16 cellular contexts compared by ENCODE assay signal in genomic region chr1:164137273-164137947, GRCh38.
DNase-seq lines count a peak whose midpoint lies in the region; ATAC-seq lines count a peak whose summit lies in the region.
"Had no signal": no experiment of that assay in that cellular context is flagged by ENCODE, and none has a peak within 500 bp of the region (broad histone marks: within the 10 kb centered on the region; RNA-seq: fewer than 3 reads in every experiment).

No MANE protein-coding gene starts in this region.

- no peaks in the 10 kb centered on the region for H3K4me1 ChIP-seq in aorta (ENCODE audit: control insufficient read depth in 1 of 2, insufficient read depth in 2 of 2, low read length in 2 of 2)
- H3K4me1 ChIP-seq: A549, BLaER1, upper lobe of right lung had no signal

- H3K27ac ChIP-seq in aorta (ENCODE audit: low read depth in 1 of 2, low read length in 2 of 2), result no peak overlapping the region
- H3K27ac ChIP-seq: A549, BLaER1, upper lobe of right lung had no signal

- no peak overlapping the region for H3K4me3 ChIP-seq in aorta (ENCODE audit: low read length in 2 of 2)
- H3K4me3 ChIP-seq: A549, BLaER1, upper lobe of right lung had no signal

- peak; percentile 96 for DNase-seq in DMS153 (lab: John Stamatoyannopoulos, UW)
- peak; percentile 89 for DNase-seq in NCI-H128 (lab: John Stamatoyannopoulos, UW; ENCODE audit: unreplicated experiment)
- peak; percentile 56 for DNase-seq in NCI-H345 (lab: John Stamatoyannopoulos, UW)
- DNase-seq in aorta, result no peak
- no peak for DNase-seq in anterior cingulate cortex (lab: John Stamatoyannopoulos, UW)
- DNase-seq in posterior cingulate gyrus, result no peak
- DNase-seq in activated CD4-positive, alpha-beta T cell treated with anti-CD3 and anti-CD28 coated beads for 48 hours, result no peak
- DNase-seq: activated CD4-positive, alpha-beta T cell treated with anti-CD3 and anti-CD28 coated beads, Interleukin-2, amount 50 U/mL, for 1 hour; activated CD8-positive, alpha-beta memory T cell treated with anti-CD3 and anti-CD28 coated beads, Interleukin-2, amount 50 U/mL, for 48 hours; effector memory CD8-positive, alpha-beta T cell; HCEC 1CT; stimulated activated CD4-positive, alpha-beta T cell treated with anti-CD3 and anti-CD28 coated beads, Interleukin-1b, Interleukin-23, amount 100 ng/mL, for 48 hours; upper lobe of right lung had no signal

- intact Hi-C loops in aorta (cut with DNase I) (no loop called here), posterior cingulate gyrus (cut with DNase I) (no loop called here)

- H3K9me3 ChIP-seq in aorta (ENCODE audit: control insufficient read depth, low read length), result peaks cover 4% of the 10 kb centered on the region
- H3K9me3 ChIP-seq: A549, BLaER1, upper lobe of right lung had no signal

- peak; percentile 82 for ATAC-seq in HG02852 (IDR thresholded peaks at IDR 0.05; ENCODE audit: unreplicated experiment)
- ATAC-seq in aorta (ENCODE audit: low FRiP score), result no peak
- ATAC-seq: A549; effector memory CD8-positive, alpha-beta T cell; upper lobe of right lung had no signal

- H3K27me3 ChIP-seq in aorta (ENCODE audit: control insufficient read depth in 1 of 2, insufficient read depth in 2 of 2, low read length in 1 of 2), result no peaks in the 10 kb centered on the region
- H3K27me3 ChIP-seq: BLaER1, upper lobe of right lung had no signal

- no peaks in the 10 kb centered on the region for H3K36me3 ChIP-seq in aorta (ENCODE audit: control insufficient read depth in 1 of 2, insufficient read depth in 2 of 2, low read length in 1 of 2)
- H3K36me3 ChIP-seq: BLaER1, upper lobe of right lung had no signal

- WGBS in aorta, 2 donors, result 82 to 85% methylated on average over 3 of the region's 3 CpGs

Comparison
In these comparisons a context has a peak if more than half of its experiments do, and no peak if none do; other contexts are left out.
1. DNase-seq: peak in DMS153 (single experiment), NCI-H128 (single experiment) and NCI-H345 (single experiment); none in aorta (0 of 2), anterior cingulate cortex (0 of 58), posterior cingulate gyrus (0 of 10) and activated CD4-positive, alpha-beta T cell treated with anti-CD3 and anti-CD28 coated beads for 48 hours (single experiment).